10 cellular contexts compared by ENCODE assay signal in the genomic region with DNA sequence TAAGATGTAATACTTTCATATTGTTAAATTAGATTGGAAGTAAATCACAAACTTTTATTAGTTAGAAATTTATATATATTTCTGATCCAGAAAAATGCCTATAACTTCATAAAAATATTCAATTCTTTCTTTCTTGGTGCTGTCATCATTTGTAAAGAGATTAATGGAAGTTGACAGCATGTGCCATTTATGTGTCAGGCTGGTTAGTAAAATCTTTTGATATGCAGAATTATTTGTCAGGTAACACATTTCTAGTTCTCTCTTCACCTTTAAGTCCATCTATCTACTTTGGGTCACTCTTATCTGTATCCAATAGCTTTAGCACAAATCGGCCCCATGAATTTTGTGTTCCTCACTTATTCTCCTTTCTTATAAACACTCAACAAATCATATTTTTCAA.
"Had no signal": no experiment of that assay in that cellular context is flagged by ENCODE, and none has a peak within 500 bp of the region (broad histone marks: within the 10 kb centered on the region; RNA-seq: fewer than 3 reads in every experiment).

No MANE protein-coding gene starts in this region.

- ATAC-seq: activated CD4-positive, alpha-beta T cell treated with anti-CD3 and anti-CD28 coated beads for 36 hours; activated CD4-positive, CD25-positive, alpha-beta regulatory T cell treated with anti-CD3 and anti-CD28 coated beads, Interleukin-2, amount 50 U/mL, for 24 hours; activated CD8-positive, alpha-beta memory T cell treated with anti-CD3 and anti-CD28 coated beads, Interleukin-2, amount 10 ng/mL, durations not matched to agents 7 days and 5 days; activated CD8-positive, alpha-beta T cell treated with anti-CD3 and anti-CD28 coated beads for 36 hours; activated CD8-positive, alpha-beta T cell treated with anti-CD3 and anti-CD28 coated beads, Interleukin-2, amount 10 ng/mL, durations not matched to agents 7 days and 5 days; T-cell; T-helper 17 cell; WTC11 had no signal

- H3K27ac ChIP-seq: VCaP, WERI-Rb-1 had no signal

- H3K36me3 ChIP-seq: WERI-Rb-1 had no signal
